7 cellular contexts compared by ENCODE assay signal in the genomic region with DNA sequence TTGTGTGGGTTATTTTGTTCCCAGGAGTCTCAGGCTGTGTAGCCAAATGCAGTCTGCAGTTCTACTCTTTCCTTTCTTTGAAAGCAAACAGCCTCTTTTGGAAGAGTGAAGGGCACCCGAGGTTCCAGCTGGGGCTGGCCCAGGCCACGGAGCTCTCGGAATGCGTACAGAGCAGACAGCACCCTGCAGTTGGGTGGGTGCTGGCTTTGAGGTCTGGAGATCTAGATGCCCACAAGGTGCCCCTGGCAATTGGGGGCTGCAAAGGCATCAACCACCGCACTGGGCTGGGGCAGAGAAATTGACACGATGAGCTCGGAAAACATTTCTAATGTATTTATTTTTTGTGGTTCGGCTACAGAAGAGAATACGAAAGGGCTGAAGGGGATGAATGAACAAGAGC.
DNase-seq lines count a peak whose midpoint lies in the region; TF ChIP-seq lines count a peak whose summit lies in the region.
"Not testable (repeated sequence)": the region's sequence is repeated elsewhere in the genome, so short reads cannot be mapped to it uniquely, and the experiment has no call there.

No MANE protein-coding gene starts in this region.

- H3K4me1 ChIP-seq in sigmoid colon, result not testable (repeated sequence)

- not testable (repeated sequence) for TF ChIP-seq EP300 in sigmoid colon (IDR thresholded peaks at IDR 0.05)

- peak; percentile 13 for DNase-seq in activated CD8-positive, alpha-beta memory T cell treated with anti-CD3 and anti-CD28 coated beads, Interleukin-2, amount 50 U/mL, for 48 hours
- DNase-seq in coronary artery (ENCODE audit: low spot score) (peak; percentile 43), mesenteric fat pad (ENCODE audit: low spot score) (peak; percentile 75), sigmoid colon (peak; percentile 32), type B pancreatic cell (ENCODE audit: extremely low spot score, unreplicated experiment) (peak; percentile 49), ureter (ENCODE audit: low spot score) (peak; percentile 7)
- not testable (repeated sequence) for DNase-seq in glutamatergic neuron

- intact Hi-C loops in sigmoid colon (cut with DNase I), result not testable (repeated sequence)

- not testable (repeated sequence) for TF ChIP-seq POLR2A in sigmoid colon (IDR thresholded peaks at IDR 0.05)

- 85 to 92% methylated on average over 9 of the region's 9 CpGs for WGBS in sigmoid colon, 2 donors

- peak overlapping the region; percentile 12 for H3K27ac Mint-ChIP-seq in glutamatergic neuron (ENCODE audit: unreplicated experiment)
- H3K27ac Mint-ChIP-seq in type B pancreatic cell, result not testable (repeated sequence)

- not testable (repeated sequence) for TF ChIP-seq CTCF in coronary artery (IDR thresholded peaks at IDR 0.05); glutamatergic neuron (IDR thresholded peaks at IDR 0.05; ENCODE audit: partially characterized antibody, unreplicated experiment); sigmoid colon (IDR thresholded peaks at IDR 0.05); type B pancreatic cell (conservative IDR thresholded peaks at IDR 0.05)

- H3K27me3 Mint-ChIP-seq in glutamatergic neuron (ENCODE audit: unreplicated experiment); type B pancreatic cell: not testable (repeated sequence)

- not testable (repeated sequence) for H3K4me3 Mint-ChIP-seq in glutamatergic neuron (ENCODE audit: unreplicated experiment); type B pancreatic cell

- H3K27me3 ChIP-seq in sigmoid colon, result not testable (repeated sequence)

- not testable (repeated sequence) for H3K4me3 ChIP-seq in coronary artery, sigmoid colon

- not testable (repeated sequence) for H3K36me3 Mint-ChIP-seq in glutamatergic neuron (ENCODE audit: unreplicated experiment); type B pancreatic cell

- peaks cover 13% of the 10 kb centered on the region for H3K4me1 Mint-ChIP-seq in glutamatergic neuron (ENCODE audit: low read depth, unreplicated experiment)
- H3K4me1 Mint-ChIP-seq in type B pancreatic cell (ENCODE audit: unreplicated experiment), result peaks cover 13% of the 10 kb centered on the region

- not testable (repeated sequence) for H3K27ac ChIP-seq in coronary artery, sigmoid colon

- not testable (repeated sequence) for H3K9me3 Mint-ChIP-seq in glutamatergic neuron (ENCODE audit: unreplicated experiment); type B pancreatic cell

- not testable (repeated sequence) for H3K36me3 ChIP-seq in sigmoid colon

- H3K9me3 ChIP-seq in sigmoid colon, result not testable (repeated sequence)
